Comparison of ENCODE assay signal across 30 cellular contexts in the genomic region with DNA sequence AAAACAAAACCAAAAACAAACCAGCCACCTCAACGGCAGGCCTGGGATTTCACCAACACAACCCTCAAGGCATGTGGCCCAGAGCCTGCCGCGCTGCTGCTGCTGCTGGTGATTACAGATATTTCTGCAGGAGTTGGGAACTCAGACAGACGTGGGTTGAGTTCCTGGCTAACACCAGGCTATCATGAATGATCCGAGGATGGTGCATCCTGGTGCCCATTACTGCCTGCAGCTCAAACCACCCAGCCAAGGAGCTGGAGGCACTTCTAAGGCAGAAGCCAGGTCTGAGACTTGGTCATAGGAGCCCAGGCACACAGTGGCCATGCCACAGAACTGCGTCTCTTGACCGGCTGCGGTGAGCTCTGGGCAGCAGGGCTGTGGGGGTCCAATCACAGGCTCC.
"Had no signal": no experiment of that assay in that cellular context is flagged by ENCODE, and none has a peak within 500 bp of the region (broad histone marks: within the 10 kb centered on the region; RNA-seq: fewer than 3 reads in every experiment).

No MANE protein-coding gene starts in this region.

- H3K9me3 Mint-ChIP-seq: activated CD4-positive, alpha-beta memory T cell treated with anti-CD3 and anti-CD28 coated beads, Interleukin-2, amount 10 ng/mL, durations not matched to agents 7 days and 5 days; activated naive CD4-positive, alpha-beta T cell treated with anti-CD3 and anti-CD28 coated beads, Interleukin-2, amount 50 U/mL, for 24 hours; activated naive CD8-positive, alpha-beta T cell treated with anti-CD3 and anti-CD28 coated beads, Interleukin-2, amount 10 ng/mL, durations not matched to agents 7 days and 5 days; activated T-cell treated with anti-CD3 and anti-CD28 coated beads, Interleukin-2, amount 50 U/mL, for 24 hours; activated T-helper 2 cell treated with anti-CD3 and anti-CD28 coated beads, Interferon-gamma antibody, Interleukin-2, Interleukin-4, amounts not matched to agents 10 μg/mL and 5 μg/mL and 100 μg/mL, durations not matched to agents 14 hours and 24 hours and 36 hours had no signal

- DNase-seq: activated CD4-positive, alpha-beta memory T cell treated with anti-CD3 and anti-CD28 coated beads, Interleukin-2, amount 10 ng/mL, durations not matched to agents 7 days and 5 days; activated CD4-positive, alpha-beta T cell treated with anti-CD3 and anti-CD28 coated beads for 1 hour; activated CD4-positive, alpha-beta T cell treated with anti-CD3 and anti-CD28 coated beads for 48 hours; activated CD4-positive, CD25-positive, alpha-beta regulatory T cell; activated gamma-delta T cell; activated naive CD4-positive, alpha-beta T cell treated with Interleukin-2 at 50 U/mL for 16 hours; activated naive CD8-positive, alpha-beta T cell treated with anti-CD3 and anti-CD28 coated beads, Interleukin-2, amount 10 ng/mL, durations not matched to agents 7 days and 5 days; activated T-cell treated with anti-CD3 and anti-CD28 coated beads, Interleukin-2, amount 50 U/mL, for 24 hours; amygdala; Kasumi-1; KG1; MG63; NCI-H1048; NCI-H1105 treated with DMSO at 0.1 percent for 48 hours; NCI-H1436; NCI-H1694; NCI-H1930; NCI-H2081 treated with DMSO at 0.1 percent for 48 hours; NCI-H345; NCI-H524 treated with DMSO at 0.1 percent for 48 hours; SHP77; SJCRH30; T1000; WERI-Rb-1 had no signal

- ATAC-seq: Panc1 had no signal

- H3K4me1 ChIP-seq: ascending aorta, SJCRH30 had no signal

- H3K36me3 Mint-ChIP-seq: activated naive CD4-positive, alpha-beta T cell treated with anti-CD3 and anti-CD28 coated beads, Interleukin-2, amount 50 U/mL, for 24 hours; activated naive CD8-positive, alpha-beta T cell treated with anti-CD3 and anti-CD28 coated beads, Interleukin-2, amount 10 ng/mL, durations not matched to agents 7 days and 5 days had no signal

- H3K4me3 Mint-ChIP-seq: activated CD4-positive, alpha-beta memory T cell treated with anti-CD3 and anti-CD28 coated beads, Interleukin-2, amount 10 ng/mL, durations not matched to agents 7 days and 5 days; activated naive CD4-positive, alpha-beta T cell treated with anti-CD3 and anti-CD28 coated beads, Interleukin-2, amount 50 U/mL, for 24 hours; activated naive CD8-positive, alpha-beta T cell treated with anti-CD3 and anti-CD28 coated beads, Interleukin-2, amount 10 ng/mL, durations not matched to agents 7 days and 5 days; activated T-cell treated with anti-CD3 and anti-CD28 coated beads, Interleukin-2, amount 50 U/mL, for 24 hours had no signal

- H3K27me3 ChIP-seq: ascending aorta, cardiac muscle cell, MG63, SJCRH30 had no signal

- H3K27ac ChIP-seq: ascending aorta, cardiac muscle cell, SJCRH30, SK-N-MC had no signal

- H3K27ac Mint-ChIP-seq: activated CD4-positive, alpha-beta memory T cell treated with anti-CD3 and anti-CD28 coated beads, Interleukin-2, amount 10 ng/mL, durations not matched to agents 7 days and 5 days; activated naive CD4-positive, alpha-beta T cell treated with anti-CD3 and anti-CD28 coated beads, Interleukin-2, amount 50 U/mL, for 24 hours; activated naive CD8-positive, alpha-beta T cell treated with anti-CD3 and anti-CD28 coated beads, Interleukin-2, amount 10 ng/mL, durations not matched to agents 7 days and 5 days; activated T-cell treated with anti-CD3 and anti-CD28 coated beads, Interleukin-2, amount 50 U/mL, for 24 hours; activated T-helper 2 cell treated with anti-CD3 and anti-CD28 coated beads, Interferon-gamma antibody, Interleukin-2, Interleukin-4, amounts not matched to agents 10 μg/mL and 5 μg/mL and 100 μg/mL, durations not matched to agents 14 hours and 24 hours and 36 hours had no signal

- H3K4me3 ChIP-seq: ascending aorta, cardiac muscle cell, MG63, SJCRH30, SK-N-MC had no signal

- H3K36me3 ChIP-seq: ascending aorta, cardiac muscle cell, MG63, SJCRH30, WERI-Rb-1 had no signal

- H3K9me3 ChIP-seq: ascending aorta, MG63, SJCRH30 had no signal

- H3K27me3 Mint-ChIP-seq: activated CD4-positive, alpha-beta memory T cell treated with anti-CD3 and anti-CD28 coated beads, Interleukin-2, amount 10 ng/mL, durations not matched to agents 7 days and 5 days; activated naive CD8-positive, alpha-beta T cell treated with anti-CD3 and anti-CD28 coated beads, Interleukin-2, amount 10 ng/mL, durations not matched to agents 7 days and 5 days had no signal

- H3K4me1 Mint-ChIP-seq: activated CD4-positive, alpha-beta memory T cell treated with anti-CD3 and anti-CD28 coated beads, Interleukin-2, amount 10 ng/mL, durations not matched to agents 7 days and 5 days; activated naive CD4-positive, alpha-beta T cell treated with anti-CD3 and anti-CD28 coated beads, Interleukin-2, amount 50 U/mL, for 24 hours; activated naive CD8-positive, alpha-beta T cell treated with anti-CD3 and anti-CD28 coated beads, Interleukin-2, amount 10 ng/mL, durations not matched to agents 7 days and 5 days had no signal
